16 cellular contexts compared by ENCODE assay signal in genomic region chr5:151718168-151718567, GRCh38. TPM values are rescaled to one million over a fixed set of nuclear protein-coding genes. Genes with fewer than 3 reads are reported as not detected.
DNase-seq lines count a peak whose midpoint lies in the region; ATAC-seq and TF ChIP-seq lines count a peak whose summit lies in the region.
"Had no signal": no experiment of that assay in that cellular context is flagged by ENCODE, and none has a peak within 500 bp of the region (broad histone marks: within the 10 kb centered on the region; RNA-seq: fewer than 3 reads in every experiment).

No MANE protein-coding gene starts in this region.

- H3K27me3 ChIP-seq in ACC112 (ENCODE audit: insufficient read depth, low read length) = no peaks in the 10 kb centered on the region

- DNase-seq in LHCN-M2 (ENCODE audit: low read depth) (peak; percentile 51), fibroblast of gingiva (ENCODE audit: low read depth) (peak; percentile 70), osteocyte (ENCODE audit: extremely low spot score, unreplicated experiment) (no peak), 8988T (no peak), NCI-H1105 treated with DMSO at 0.1 percent for 48 hours (lab: John Stamatoyannopoulos, UW) (no peak)
- DNase-seq: DMS79; effector CD4-positive, alpha-beta T cell; kidney glomerular epithelial cell; natural killer cell; NCI-H1417 treated with DMSO at 0.1 percent for 48 hours; NCI-H345 had no signal

- no peak overlapping the region for H3K4me3 Mint-ChIP-seq in osteocyte (ENCODE audit: unreplicated experiment)
- H3K4me3 Mint-ChIP-seq: natural killer cell had no signal

- no peak for TF ChIP-seq CTCF in osteocyte (IDR thresholded peaks at IDR 0.05)

- ATAC-seq in HG03159 (IDR thresholded peaks at IDR 0.05; ENCODE audit: unreplicated experiment) = no peak
- ATAC-seq in activated CD4-positive, CD25-positive, alpha-beta regulatory T cell treated with anti-CD3 and anti-CD28 coated beads, Interleukin-2, amount 50 U/mL, for 24 hours = no peak
- ATAC-seq: GM12878, natural killer cell had no signal

- peak overlapping the region; percentile 52 for H3K4me3 ChIP-seq in ACC112 (ENCODE audit: low read depth, low read length)
- H3K4me3 ChIP-seq: GM12878 had no signal

- H3K79me2 ChIP-seq in ACC112 (ENCODE audit: control insufficient read depth, insufficient read depth, low read length, unreplicated experiment) = no peaks in the 10 kb centered on the region

- no peaks in the 10 kb centered on the region for H3K27me3 Mint-ChIP-seq in osteocyte (ENCODE audit: unreplicated experiment)

- peaks cover 18% of the 10 kb centered on the region for H3K4me1 Mint-ChIP-seq in osteocyte (ENCODE audit: unreplicated experiment)

- H3K9me3 Mint-ChIP-seq in osteocyte (ENCODE audit: unreplicated experiment) = no peaks in the 10 kb centered on the region
- H3K9me3 Mint-ChIP-seq: natural killer cell had no signal

- no peaks in the 10 kb centered on the region for H3K36me3 Mint-ChIP-seq in osteocyte (ENCODE audit: unreplicated experiment)
- H3K36me3 Mint-ChIP-seq: natural killer cell had no signal

- H3K27ac Mint-ChIP-seq in osteocyte (ENCODE audit: unreplicated experiment) = peak overlapping the region; percentile 33
- H3K27ac Mint-ChIP-seq: natural killer cell had no signal

- H2AFZ ChIP-seq in ACC112 (ENCODE audit: low read length, unreplicated experiment) = peak overlapping the region; percentile 91

- H3K4me1 ChIP-seq in ACC112 (ENCODE audit: control insufficient read depth, insufficient read depth, low read length, unreplicated experiment) = peaks cover 27% of the 10 kb centered on the region

- H3K36me3 ChIP-seq in ACC112 (ENCODE audit: insufficient read depth, low read length) = no peaks in the 10 kb centered on the region

- peak overlapping the region; percentile 74 for H3K27ac ChIP-seq in ACC112 (ENCODE audit: low read depth, low read length)

RNA-seq across cellular contexts. Expression of gene SPARC, which starts 31.5 kb away (rescaled TPM):
- total RNA-seq in LHCN-M2 (2014; rRNA removed) (797 and 1,163 TPM in 2 replicates), osteocyte (9,466 and 10,195 TPM in 2 replicates)
- polyA plus RNA-seq in LHCN-M2 (2012) = 2,613 TPM
- total RNA-seq: T-helper 2 cell treated with Interferon-gamma antibody and Interleukin-4, amounts not matched to agents 100 ng/mL and 5 ng/mL, for 36 hours had no signal

RNA-seq across cellular contexts. Expression of gene ATOX1, which starts 40.3 kb away (rescaled TPM):
- total RNA-seq in LHCN-M2 (2014; rRNA removed) (86.4 and 119 TPM in 2 replicates), osteocyte (104 and 107 TPM in 2 replicates)
- polyA plus RNA-seq in LHCN-M2 (2012) = 415 TPM

RNA-seq across cellular contexts. Expression of gene G3BP1, which starts 53.6 kb away (rescaled TPM):
- total RNA-seq in LHCN-M2 (2014; rRNA removed) (203 and 204 TPM in 2 replicates), osteocyte (184 and 205 TPM in 2 replicates)
- 133 TPM for polyA plus RNA-seq in LHCN-M2 (2012)

Comparison
In these comparisons a context has a peak if more than half of its experiments do, and no peak if none do; other contexts are left out.
1. DNase-seq: peak in LHCN-M2 (single experiment) and fibroblast of gingiva (single experiment); none in osteocyte (single experiment), 8988T (single experiment) and NCI-H1105 treated with DMSO at 0.1 percent for 48 hours (single experiment).